Comparison of ENCODE assay signal across 8 cellular contexts in the genomic region with DNA sequence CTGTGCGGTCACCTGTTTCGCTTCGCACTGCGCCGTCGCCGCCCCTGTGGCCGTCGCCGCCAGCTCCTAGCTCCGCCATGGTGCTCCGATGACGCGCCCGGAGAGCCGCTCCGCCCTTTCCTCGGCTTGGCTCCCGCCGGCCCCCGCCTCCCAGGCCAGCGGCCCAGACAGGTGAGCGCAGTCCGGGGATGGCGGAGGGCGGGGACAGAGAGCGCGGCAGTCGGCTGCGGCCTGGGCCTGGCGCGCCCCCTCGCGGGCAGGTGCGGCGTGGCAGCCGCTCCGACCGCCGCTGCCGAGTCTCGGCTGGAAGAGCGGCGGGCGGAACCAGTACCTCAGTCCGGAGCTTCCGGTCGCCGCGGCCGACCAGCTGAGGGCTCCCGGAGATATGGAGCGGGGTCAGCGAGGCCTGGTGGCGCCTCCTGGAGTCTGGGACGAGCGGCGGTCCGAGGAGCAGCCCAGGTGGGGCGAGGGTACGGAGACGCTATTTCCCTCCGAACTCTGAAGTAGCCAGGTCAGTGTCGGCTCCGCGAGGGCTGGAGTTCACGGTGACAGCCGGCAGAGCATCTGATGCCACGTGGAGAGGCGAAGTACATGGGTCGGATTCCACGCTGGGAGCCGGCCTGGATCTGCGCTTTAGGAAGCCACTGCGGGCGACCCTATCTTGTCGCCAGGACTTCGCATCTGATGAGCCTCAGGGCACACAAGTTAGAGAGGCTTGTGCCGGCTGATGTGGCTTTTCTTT. TPM values are rescaled to one million over a fixed set of nuclear protein-coding genes. Genes with fewer than 3 reads are reported as not detected.
A peak's percentile ranks its signal among the peaks of the same experiment; 100 is the strongest.
DNase-seq lines count a peak whose midpoint lies in the region; ATAC-seq, FAIRE-seq and TF ChIP-seq lines count a peak whose summit lies in the region.

A gene (minus strand): TSS at position 93 of the 742 bp plus-strand sequence. CDS start 14 bp downstream, at position 79.

- CTCF ChIA-PET in CD4-positive, alpha-beta T cell (lab: Charles Lee): interaction anchor here (0.9 to 1.8 kb wide), 2 partner anchors 13 to 16 kb away, joined by 3 to 6 read pairs; no protein-coding TSS in a partner anchor
- CTCF ChIA-PET in activated naive CD4-positive, alpha-beta T cell treated with anti-CD3 and anti-CD28 coated beads for 36 hours (lab: Charles Lee): interaction anchor here (0.5 to 1.7 kb wide), 11 partner anchors 15 to 250 kb away, joined by 3 to 7 read pairs (median 3); no protein-coding TSS in a partner anchor

- no peak within 1 kb of the TSS for H3K27ac Mint-ChIP-seq in CD4-positive, alpha-beta T cell
- H3K27ac Mint-ChIP-seq in activated naive CD4-positive, alpha-beta T cell treated with anti-CD3 and anti-CD28 coated beads for 36 hours: no peak within 1 kb of the TSS

- no peaks in the 10 kb centered on the region for H3K9me3 ChIP-seq in CD4-positive, alpha-beta T cell (ENCODE audit: control insufficient read depth, low read length)
- no peaks in the 10 kb centered on the region for H3K9me3 ChIP-seq in cardiac muscle cell (ENCODE audit: low read depth)
- no peaks in the 10 kb centered on the region for H3K9me3 ChIP-seq in pancreas
- H3K9me3 ChIP-seq in upper lobe of right lung: no peaks in the 10 kb centered on the region

- peaks cover 47% of the 10 kb centered on the region for H3K27me3 Mint-ChIP-seq in CD4-positive, alpha-beta T cell
- H3K27me3 Mint-ChIP-seq in activated naive CD4-positive, alpha-beta T cell treated with anti-CD3 and anti-CD28 coated beads for 36 hours (ENCODE audit: low read depth): peaks cover 38% of the 10 kb centered on the region

- H3K9me3 Mint-ChIP-seq in CD4-positive, alpha-beta T cell: no peaks in the 10 kb centered on the region
- no peaks in the 10 kb centered on the region for H3K9me3 Mint-ChIP-seq in activated naive CD4-positive, alpha-beta T cell treated with anti-CD3 and anti-CD28 coated beads for 36 hours

- peaks cover 14% of the 10 kb centered on the region for H3K4me1 Mint-ChIP-seq in CD4-positive, alpha-beta T cell (ENCODE audit: low read depth)
- peaks cover 4% of the 10 kb centered on the region for H3K4me1 Mint-ChIP-seq in activated naive CD4-positive, alpha-beta T cell treated with anti-CD3 and anti-CD28 coated beads for 36 hours (ENCODE audit: low read depth)

- POLR2A ChIA-PET in CD4-positive, alpha-beta T cell (lab: Charles Lee): interaction anchor here (0.6 kb wide), 1 partner anchor 300 kb away, joined by 3 read pairs; a partner anchor contains a TSS

- peak; percentile 87 for ATAC-seq in CD4-positive, alpha-beta T cell (ENCODE audit: poor library complexity)
- ATAC-seq in GM19463 (IDR thresholded peaks at IDR 0.05; ENCODE audit: unreplicated experiment) (peak; percentile 85), pancreas (peak; percentile 91 to 94 (median 92)), upper lobe of right lung (peak; percentile 98)

- peak within 1 kb of the TSS; percentile 79 for H3K4me3 ChIP-seq in HL-60 (replicated peaks; ENCODE audit: insufficient read depth, low read length)
- peak within 1 kb of the TSS; percentile 66 for H3K4me3 ChIP-seq in cardiac muscle cell
- H3K4me3 ChIP-seq in pancreas: peak within 1 kb of the TSS; percentile 74 to 94 (median 83)
- peak within 1 kb of the TSS; percentile 69 for H3K4me3 ChIP-seq in upper lobe of right lung

- H3K27ac ChIP-seq in CD4-positive, alpha-beta T cell (ENCODE audit: low read depth, low read length): no peak within 1 kb of the TSS
- no peak within 1 kb of the TSS for H3K27ac ChIP-seq in HL-60 (replicated peaks)
- H3K27ac ChIP-seq in cardiac muscle cell: no peak within 1 kb of the TSS
- H3K27ac ChIP-seq in pancreas: peak within 1 kb of the TSS; percentile 76 to 94 (median 92)
- peak within 1 kb of the TSS; percentile 63 for H3K27ac ChIP-seq in upper lobe of right lung

- peak; percentile 36 to 74 (median 51) for DNase-seq in CD4-positive, alpha-beta T cell
- peak in 1 of 2 experiments; percentile 6 for DNase-seq in HL-60 (ENCODE audit: low read depth in 1 of 2, low spot score in 1 of 2)
- DNase-seq in SHP77 treated with DMSO at 0.1 percent for 48 hours (lab: John Stamatoyannopoulos, UW): peak; percentile 20
- peak; percentile 76 for DNase-seq in activated naive CD4-positive, alpha-beta T cell treated with anti-CD3 and anti-CD28 coated beads for 36 hours
- DNase-seq in cardiac muscle cell (ENCODE audit: low read depth in 1 of 2, low spot score in 1 of 2): peak; percentile 21 to 89
- peak; percentile 92 to 98 (median 96) for DNase-seq in pancreas
- DNase-seq in upper lobe of right lung: peak; percentile 96

- no peak for FAIRE-seq in pancreas (lab: Jason Lieb, UNC)

- no peaks in the 10 kb centered on the region for H3K4me1 ChIP-seq in cardiac muscle cell (ENCODE audit: low read depth)
- peaks cover 0 to 15% (median 10%) of the 10 kb centered on the region in 3 donors for H3K4me1 ChIP-seq in pancreas
- H3K4me1 ChIP-seq in upper lobe of right lung: peaks cover 12% of the 10 kb centered on the region

- peak; percentile 91 for TF ChIP-seq CTCF in CD4-positive, alpha-beta T cell (IDR thresholded peaks at IDR 0.05)
- TF ChIP-seq CTCF in HL-60 (IDR thresholded peaks at IDR 0.05; ENCODE audit: insufficient read depth, low read length) (peak; percentile 10), cardiac muscle cell (IDR thresholded peaks at IDR 0.05; ENCODE audit: low read depth, low read length) (peak; percentile 62), pancreas (IDR thresholded peaks at IDR 0.05) (peak; percentile 94 to 99 (median 97)), upper lobe of right lung (IDR thresholded peaks at IDR 0.05) (peak; percentile 82)

- peaks cover 31% of the 10 kb centered on the region for H3K27me3 ChIP-seq in CD4-positive, alpha-beta T cell (ENCODE audit: control insufficient read depth, insufficient read depth, low read length)
- H3K27me3 ChIP-seq in HL-60 (ENCODE audit: insufficient read depth, poor library complexity, severe bottlenecking): peaks cover 33% of the 10 kb centered on the region
- H3K27me3 ChIP-seq in cardiac muscle cell: peaks cover 31% of the 10 kb centered on the region
- no peaks in the 10 kb centered on the region for H3K27me3 ChIP-seq in pancreas
- peaks cover 7% of the 10 kb centered on the region for H3K27me3 ChIP-seq in upper lobe of right lung

- H3K4me3 Mint-ChIP-seq in CD4-positive, alpha-beta T cell: peak within 1 kb of the TSS; percentile 84
- peak within 1 kb of the TSS; percentile 54 for H3K4me3 Mint-ChIP-seq in activated naive CD4-positive, alpha-beta T cell treated with anti-CD3 and anti-CD28 coated beads for 36 hours

- 0 to 1% methylated on average over 57 to 79 of the region's 79 CpGs for WGBS in pancreas, 2 donors

- intact Hi-C loops in CD4-positive, alpha-beta T cell (cut with DNase I, micrococcal nuclease): loop anchor here in 1 of 2 experiments (10.0 kb wide), 1 partner anchor 1046 kb away; no protein-coding TSS in a partner anchor
- intact Hi-C loops in activated naive CD4-positive, alpha-beta T cell treated with anti-CD3 and anti-CD28 coated beads for 36 hours (cut with micrococcal nuclease): loop anchor here (1.0 to 2.0 kb wide), 3 partner anchors 172 to 262 kb away; a partner anchor contains a TSS
- intact Hi-C loops in pancreas (cut with DNase I) (no loop called here), upper lobe of right lung (cut with DNase I) (no loop called here)

- H3K36me3 ChIP-seq in cardiac muscle cell: no peaks in the 10 kb centered on the region
- H3K36me3 ChIP-seq in pancreas: no peaks in the 10 kb centered on the region
- no peaks in the 10 kb centered on the region for H3K36me3 ChIP-seq in upper lobe of right lung

- H3K36me3 Mint-ChIP-seq in CD4-positive, alpha-beta T cell (ENCODE audit: low read depth): peaks cover 3% of the 10 kb centered on the region
- no peaks in the 10 kb centered on the region for H3K36me3 Mint-ChIP-seq in activated naive CD4-positive, alpha-beta T cell treated with anti-CD3 and anti-CD28 coated beads for 36 hours (ENCODE audit: low read depth)

RNA-seq across cellular contexts. Expression of the gene that starts here (rescaled TPM):
- total RNA-seq in CD4-positive, alpha-beta T cell: under 1 TPM; 0.45 to 0.49 TPM
- 1 to 10 TPM; 1.1 to 1.3 TPM for total RNA-seq in activated naive CD4-positive, alpha-beta T cell treated with anti-CD3 and anti-CD28 coated beads for 36 hours
- total RNA-seq in cardiac muscle cell (8.8 and 13.8 TPM in 2 replicates), pancreas (10 to 100 TPM; 23.7 to 37.9 (median 27.6) TPM), upper lobe of right lung (23.2 TPM)
- polyA plus RNA-seq in cardiac muscle cell (4.1 and 8.0 TPM in 2 replicates), pancreas (10 to 100 TPM; 10.7 to 12.9 TPM)

Comparison
In these comparisons a context has a peak if more than half of its experiments do, and no peak if none do; other contexts are left out.
1. Peak in DNase-seq and ATAC-seq in CD4-positive, alpha-beta T cell; RNA of the gene not detected or under 1 TPM.
2. H3K27ac ChIP-seq: peak in pancreas (4 of 4) and upper lobe of right lung (single experiment); none in CD4-positive, alpha-beta T cell (single experiment), HL-60 (single experiment) and cardiac muscle cell (single experiment).
3. CTCF ChIP-seq: peak in every context shown above with its lines; median percentile 97 in pancreas; 91 in CD4-positive, alpha-beta T cell; 82 in upper lobe of right lung; 62 in cardiac muscle cell; 10 in HL-60.
4. Peak in every context shown above with its lines, with median percentiles within 50 percentile points of each other: ATAC-seq and H3K4me3 ChIP-seq.